19 cellular contexts compared by ENCODE assay signal in the genomic region with DNA sequence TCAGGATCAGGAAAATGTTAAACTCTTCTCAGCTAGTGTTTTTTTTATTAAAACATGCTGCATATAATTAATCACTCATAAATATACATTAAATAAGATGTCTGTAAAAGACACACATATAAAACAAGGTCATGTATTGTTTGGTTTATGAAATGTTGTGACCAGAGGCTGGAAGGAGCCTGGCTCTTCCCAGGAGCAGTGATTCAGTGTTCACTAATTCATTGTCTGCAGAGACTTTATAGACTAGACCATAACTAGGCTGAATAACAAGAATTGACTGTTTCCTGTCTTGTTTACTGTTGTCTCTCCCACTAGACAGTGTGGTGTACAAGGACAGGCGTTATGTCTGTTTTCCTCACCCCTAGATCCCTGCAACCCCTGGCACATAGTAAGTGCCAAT.
"Had no signal": no experiment of that assay in that cellular context is flagged by ENCODE, and none has a peak within 500 bp of the region (broad histone marks: within the 10 kb centered on the region; RNA-seq: fewer than 3 reads in every experiment).

No MANE protein-coding gene starts in this region.

- H3K4me3 ChIP-seq: prostate gland, suprapubic skin had no signal

- H3K4me3 Mint-ChIP-seq: activated CD4-positive, alpha-beta T cell treated with anti-CD3 and anti-CD28 coated beads, Interleukin-2, amount 10 ng/mL, durations not matched to agents 7 days and 5 days; activated naive CD8-positive, alpha-beta T cell; brain; effector memory CD8-positive, alpha-beta T cell; nephron; stimulated activated naive CD8-positive, alpha-beta T cell treated with anti-CD3 and anti-CD28 coated beads, Interleukin-15, Interleukin-2, amounts not matched to agents 100 ng/mL and 50 ng/mL, for 24 hours; T-helper 2 cell treated with Interferon-gamma antibody and Interleukin-4, amounts not matched to agents 5 μg/mL and 100 μg/mL, for 36 hours; type B pancreatic cell had no signal

- H3K27ac ChIP-seq: prostate gland, suprapubic skin had no signal

- H3K9me3 Mint-ChIP-seq: effector memory CD8-positive, alpha-beta T cell; nephron; stimulated activated naive CD8-positive, alpha-beta T cell treated with anti-CD3 and anti-CD28 coated beads, Interleukin-15, Interleukin-2, amounts not matched to agents 100 ng/mL and 50 ng/mL, for 24 hours; T-helper 2 cell treated with Interferon-gamma antibody and Interleukin-4, amounts not matched to agents 5 μg/mL and 100 μg/mL, for 36 hours; type B pancreatic cell had no signal

- DNase-seq: activated CD4-positive, alpha-beta T cell treated with anti-CD3 and anti-CD28 coated beads, Interleukin-2, amount 10 ng/mL, durations not matched to agents 7 days and 5 days; activated CD4-positive, CD25-positive, alpha-beta regulatory T cell; activated CD8-positive, alpha-beta memory T cell treated with anti-CD3 and anti-CD28 coated beads for 24 hours; activated gamma-delta T cell treated with Interleukin-2 at 50 U/mL for 16 hours; amygdala; cortex of kidney; effector memory CD8-positive, alpha-beta T cell; hypothalamus; kidney glomerular epithelial cell; nucleus accumbens; right cardiac atrium had no signal

- H3K36me3 ChIP-seq: prostate gland, suprapubic skin had no signal

- H3K4me1 ChIP-seq: prostate gland had no signal

- H3K27me3 Mint-ChIP-seq: activated CD4-positive, alpha-beta T cell treated with anti-CD3 and anti-CD28 coated beads, Interleukin-2, amount 10 ng/mL, durations not matched to agents 7 days and 5 days; activated naive CD8-positive, alpha-beta T cell; brain; stimulated activated naive CD8-positive, alpha-beta T cell treated with anti-CD3 and anti-CD28 coated beads, Interleukin-15, Interleukin-2, amounts not matched to agents 100 ng/mL and 50 ng/mL, for 24 hours; type B pancreatic cell had no signal

- H3K4me1 Mint-ChIP-seq: activated CD4-positive, alpha-beta T cell treated with anti-CD3 and anti-CD28 coated beads, Interleukin-2, amount 10 ng/mL, durations not matched to agents 7 days and 5 days had no signal

- H3K27me3 ChIP-seq: suprapubic skin had no signal

- H3K27ac Mint-ChIP-seq: activated CD4-positive, alpha-beta T cell treated with anti-CD3 and anti-CD28 coated beads, Interleukin-2, amount 10 ng/mL, durations not matched to agents 7 days and 5 days; activated naive CD8-positive, alpha-beta T cell; brain; effector memory CD8-positive, alpha-beta T cell; nephron; stimulated activated naive CD8-positive, alpha-beta T cell treated with anti-CD3 and anti-CD28 coated beads, Interleukin-15, Interleukin-2, amounts not matched to agents 100 ng/mL and 50 ng/mL, for 24 hours; T-helper 2 cell treated with Interferon-gamma antibody and Interleukin-4, amounts not matched to agents 5 μg/mL and 100 μg/mL, for 36 hours; type B pancreatic cell had no signal

- H3K36me3 Mint-ChIP-seq: activated naive CD8-positive, alpha-beta T cell; brain; type B pancreatic cell had no signal

- H3K9me3 ChIP-seq: prostate gland, suprapubic skin had no signal
